ENCODE assay signal across 21 cellular contexts in genomic region chr15:85324202-85324601, GRCh38.
"Had no signal": no experiment of that assay in that cellular context is flagged by ENCODE, and none has a peak within 500 bp of the region (broad histone marks: within the 10 kb centered on the region; RNA-seq: fewer than 3 reads in every experiment).

No MANE protein-coding gene starts in this region.

- H3K9me3 ChIP-seq: gastrocnemius medialis, suprapubic skin, uterus had no signal

- H3K27me3 ChIP-seq: gastrocnemius medialis, suprapubic skin, transverse colon, uterus had no signal

- H3K36me3 ChIP-seq: gastrocnemius medialis, suprapubic skin, transverse colon, uterus, WERI-Rb-1 had no signal

- H3K4me3 ChIP-seq: gastrocnemius medialis, lung, suprapubic skin, transverse colon, uterus had no signal

- H3K27ac ChIP-seq: gastrocnemius medialis, suprapubic skin, transverse colon, uterus, WERI-Rb-1 had no signal

- H3K4me1 ChIP-seq: suprapubic skin, uterus had no signal

- H3K4me3 Mint-ChIP-seq: activated CD4-positive, alpha-beta T cell treated with anti-CD3 and anti-CD28 coated beads for 36 hours; activated naive CD8-positive, alpha-beta T cell; activated T-helper 1 cell treated with anti-CD3 and anti-CD28 coated beads, Interleukin-12 subunit alpha, Interleukin-12 subunit beta, Interleukin-2, Interleukin-4 antibody, amounts not matched to agents 30 ng/mL and 10 ng/mL and 1 ng/mL, durations not matched to agents 14 hours and 24 hours and 36 hours; brain had no signal

- DNase-seq: activated CD4-positive, alpha-beta T cell treated with anti-CD3 and anti-CD28 coated beads for 36 hours; activated CD4-positive, alpha-beta T cell treated with anti-CD3 and anti-CD28 coated beads, Interleukin-2, amount 50 U/mL, for 48 hours; activated T-cell treated with anti-CD3 and anti-CD28 coated beads for 4 hours; caudate nucleus; gastrocnemius medialis; head of caudate nucleus; kidney; midbrain; stimulated activated CD4-positive, alpha-beta T cell treated with anti-CD3 and anti-CD28 coated beads, Interleukin-12 subunit alpha, Interleukin-12 subunit beta, amount 100 ng/mL, for 4 hours; stimulated activated CD4-positive, alpha-beta T cell treated with anti-CD3 and anti-CD28 coated beads, Interleukin-1b, Interleukin-23, amount 100 ng/mL, for 48 hours; stimulated activated CD8-positive, alpha-beta memory T cell treated with anti-CD3 and anti-CD28 coated beads, Interleukin-4, amount 100 ng/mL, for 48 hours; stimulated activated naive CD4-positive, alpha-beta T cell treated with Interleukin-2 at 50 U/mL for 16 hours; transverse colon; uterus; WERI-Rb-1 had no signal

- H3K27ac Mint-ChIP-seq: activated CD4-positive, alpha-beta T cell treated with anti-CD3 and anti-CD28 coated beads for 36 hours; activated naive CD8-positive, alpha-beta T cell; activated T-helper 1 cell treated with anti-CD3 and anti-CD28 coated beads, Interleukin-12 subunit alpha, Interleukin-12 subunit beta, Interleukin-2, Interleukin-4 antibody, amounts not matched to agents 30 ng/mL and 10 ng/mL and 1 ng/mL, durations not matched to agents 14 hours and 24 hours and 36 hours; brain had no signal

- H3K27me3 Mint-ChIP-seq: activated CD4-positive, alpha-beta T cell treated with anti-CD3 and anti-CD28 coated beads for 36 hours; activated naive CD8-positive, alpha-beta T cell had no signal

- ATAC-seq: activated CD4-positive, alpha-beta T cell treated with anti-CD3 and anti-CD28 coated beads for 36 hours; gastrocnemius medialis; left lobe of liver had no signal
